23 cellular contexts compared by ENCODE assay signal in genomic region chr4:3784469-3785291, GRCh38. TPM values are rescaled to one million over a fixed set of nuclear protein-coding genes. Genes with fewer than 3 reads are reported as not detected.
DNase-seq lines count a peak whose midpoint lies in the region; ATAC-seq and TF ChIP-seq lines count a peak whose summit lies in the region.
"Had no signal": no experiment of that assay in that cellular context is flagged by ENCODE, and none has a peak within 500 bp of the region (broad histone marks: within the 10 kb centered on the region; RNA-seq: fewer than 3 reads in every experiment).

No MANE protein-coding gene starts in this region.

- peaks cover 4% of the 10 kb centered on the region for H3K4me1 Mint-ChIP-seq in glutamatergic neuron (ENCODE audit: low read depth, unreplicated experiment)
- H3K4me1 Mint-ChIP-seq: activated CD4-positive, alpha-beta T cell treated with anti-CD3 and anti-CD28 coated beads for 36 hours had no signal

- no peaks in the 10 kb centered on the region for H3K36me3 Mint-ChIP-seq in glutamatergic neuron (ENCODE audit: unreplicated experiment)
- H3K36me3 Mint-ChIP-seq: activated naive CD8-positive, alpha-beta T cell had no signal

- peaks cover 2% of the 10 kb centered on the region for H3K9me3 Mint-ChIP-seq in glutamatergic neuron (ENCODE audit: unreplicated experiment)
- H3K9me3 Mint-ChIP-seq: activated T-helper 1 cell treated with anti-CD3 and anti-CD28 coated beads, Interleukin-12 subunit alpha, Interleukin-12 subunit beta, Interleukin-2, Interleukin-4 antibody, amounts not matched to agents 30 ng/mL and 10 ng/mL and 1 ng/mL, durations not matched to agents 14 hours and 24 hours and 36 hours; CD4-positive, alpha-beta T cell had no signal

- no peak for TF ChIP-seq CTCF in glutamatergic neuron (IDR thresholded peaks at IDR 0.05; ENCODE audit: partially characterized antibody, unreplicated experiment)

- H3K4me3 ChIP-seq in H7 (ENCODE audit: insufficient read depth, low read depth, low read length), result no peak overlapping the region
- H3K4me3 ChIP-seq: GM23248, heart right ventricle, spleen, stomach, transverse colon had no signal

- H3K27me3 ChIP-seq in H7 (ENCODE audit: control insufficient read depth, insufficient read depth, low read length), result no peaks in the 10 kb centered on the region

- no peak overlapping the region for H3K27ac Mint-ChIP-seq in glutamatergic neuron (ENCODE audit: unreplicated experiment)
- H3K27ac Mint-ChIP-seq: activated CD4-positive, alpha-beta T cell treated with anti-CD3 and anti-CD28 coated beads for 36 hours; activated naive CD8-positive, alpha-beta T cell; activated T-helper 1 cell treated with anti-CD3 and anti-CD28 coated beads, Interleukin-12 subunit alpha, Interleukin-12 subunit beta, Interleukin-2, Interleukin-4 antibody, amounts not matched to agents 30 ng/mL and 10 ng/mL and 1 ng/mL, durations not matched to agents 14 hours and 24 hours and 36 hours; CD4-positive, alpha-beta T cell had no signal

- H3K4me3 Mint-ChIP-seq in glutamatergic neuron (ENCODE audit: unreplicated experiment), result no peak overlapping the region
- H3K4me3 Mint-ChIP-seq: activated CD4-positive, alpha-beta T cell treated with anti-CD3 and anti-CD28 coated beads for 36 hours; activated naive CD8-positive, alpha-beta T cell; activated T-helper 1 cell treated with anti-CD3 and anti-CD28 coated beads, Interleukin-12 subunit alpha, Interleukin-12 subunit beta, Interleukin-2, Interleukin-4 antibody, amounts not matched to agents 30 ng/mL and 10 ng/mL and 1 ng/mL, durations not matched to agents 14 hours and 24 hours and 36 hours; CD4-positive, alpha-beta T cell had no signal

- H3K27me3 Mint-ChIP-seq in glutamatergic neuron (ENCODE audit: unreplicated experiment), result peaks cover 5% of the 10 kb centered on the region
- H3K27me3 Mint-ChIP-seq: activated naive CD8-positive, alpha-beta T cell had no signal

- DNase-seq in COLO668 (lab: John Stamatoyannopoulos, UW; ENCODE audit: unreplicated experiment), result peak; percentile 89
- peak; percentile 77 for DNase-seq in H7
- peak; percentile 67 for DNase-seq in NCI-H526 treated with DMSO at 0.1 percent for 48 hours (lab: John Stamatoyannopoulos, UW)
- peak; percentile 54 for DNase-seq in glutamatergic neuron
- DNase-seq in left colon, result no peak
- DNase-seq in GDM1 (lab: John Stamatoyannopoulos, UW), result no peak
- DNase-seq: CD4-positive, alpha-beta T cell; DMS53; heart right ventricle; left ventricle myocardium superior; NCI-H1417 treated with DMSO at 0.1 percent for 48 hours; NCI-H2107; spleen; stimulated activated CD4-positive, alpha-beta T cell treated with anti-CD3 and anti-CD28 coated beads, Interleukin-4, amount 100 ng/mL, for 24 hours; stomach; SW 1271; transverse colon had no signal

- intact Hi-C loops in left colon (cut with DNase I, micrococcal nuclease), result no loop called here

- ATAC-seq in left colon (no peak), HG03432 (IDR thresholded peaks at IDR 0.05; ENCODE audit: unreplicated experiment) (no peak), HG03039 (IDR thresholded peaks at IDR 0.05; ENCODE audit: unreplicated experiment) (no peak)
- ATAC-seq: heart right ventricle had no signal

- no peaks in the 10 kb centered on the region for H3K36me3 ChIP-seq in H7 (replicated peaks; ENCODE audit: control insufficient read depth, insufficient read depth, low read length)
- H3K36me3 ChIP-seq: heart right ventricle, spleen, stomach, transverse colon had no signal

RNA-seq across cellular contexts. Expression of gene ADRA2C, which starts 18.5 kb away (rescaled TPM):
- total RNA-seq in H7 (2014; rRNA removed; shearing (Covaris generic)), result 32.1 and 34.1 TPM in 2 replicates
- total RNA-seq in glutamatergic neuron (ENCODE audit: unreplicated experiment) (4.8 TPM), left colon (under 1 TPM; 0.84 to 0.92 TPM)
- total RNA-seq: activated CD4-positive, alpha-beta T cell treated with anti-CD3 and anti-CD28 coated beads for 36 hours; activated T-helper 1 cell treated with anti-CD3 and anti-CD28 coated beads, Interleukin-12 subunit alpha, Interleukin-12 subunit beta, Interleukin-2, Interleukin-4 antibody, amounts not matched to agents 30 ng/mL and 10 ng/mL and 1 ng/mL, durations not matched to agents 14 hours and 24 hours and 36 hours; CD4-positive, alpha-beta T cell had no signal

Comparison
In these comparisons a context has a peak if more than half of its experiments do, and no peak if none do; other contexts are left out.
1. DNase-seq: peak in COLO668 (single experiment), H7 (single experiment), NCI-H526 treated with DMSO at 0.1 percent for 48 hours (single experiment) and glutamatergic neuron (single experiment); none in left colon (0 of 2) and GDM1 (single experiment).